In genomic region chr7:135971366-135971725, GRCh38 we compare ENCODE assay signal across 13 cellular contexts. TPM values are rescaled to one million over a fixed set of nuclear protein-coding genes. Genes with fewer than 3 reads are reported as not detected.
DNase-seq lines count a peak whose midpoint lies in the region; ATAC-seq and TF ChIP-seq lines count a peak whose summit lies in the region.
"Had no signal": no experiment of that assay in that cellular context is flagged by ENCODE, and none has a peak within 500 bp of the region (broad histone marks: within the 10 kb centered on the region; RNA-seq: fewer than 3 reads in every experiment).

No MANE protein-coding gene starts in this region.

- H3K9me3 ChIP-seq in HEK293 (ENCODE audit: control insufficient read depth, insufficient read depth, low read depth, low read length) (no peaks in the 10 kb centered on the region), lower lobe of right lung (no peaks in the 10 kb centered on the region), PC-9 (ENCODE audit: insufficient read depth, low read depth) (no peaks in the 10 kb centered on the region), HAP-1 (no peaks in the 10 kb centered on the region)

- H3K9me3 Mint-ChIP-seq in GM23338 = no peaks in the 10 kb centered on the region
- H3K9me3 Mint-ChIP-seq: activated naive CD4-positive, alpha-beta T cell treated with anti-CD3 and anti-CD28 coated beads, Interleukin-2, amount 50 U/mL, for 72 hours had no signal

- peaks cover 0 to 37% of the 10 kb centered on the region in 2 experiments; a peak in 1 of 3 replicates for H3K36me3 ChIP-seq in HEK293 (ENCODE audit: control insufficient read depth in 2 of 2, insufficient read depth in 1 of 2, low read length in 2 of 2)
- peaks cover 5% of the 10 kb centered on the region for H3K36me3 ChIP-seq in lower lobe of right lung
- peaks cover 6% of the 10 kb centered on the region; the same call in 1 of the 2 replicates for H3K36me3 ChIP-seq in GM23338 (ENCODE audit: insufficient read depth)
- peaks cover 33% of the 10 kb centered on the region for H3K36me3 ChIP-seq in PC-9 (ENCODE audit: low read depth)
- peaks cover 4% of the 10 kb centered on the region for H3K36me3 ChIP-seq in HAP-1 (replicated peaks)

- no peak for DNase-seq in lower lobe of right lung
- DNase-seq in GM23338 (ENCODE audit: low spot score) = no peak
- DNase-seq in PC-9 = no peak
- DNase-seq in HAP-1 (ENCODE audit: low spot score in 2 of 2) = no peak
- DNase-seq in HuH-7 (ENCODE audit: low spot score) = no peak
- DNase-seq: activated CD8-positive, alpha-beta T cell treated with anti-CD3 and anti-CD28 coated beads, Interleukin-2, amount 10 ng/mL, durations not matched to agents 7 days and 5 days; NCI-H187; NK-92 treated with Interleukin-12 subunit alpha and Interleukin-12 subunit beta, amount 100 ng/mL, for 24 hours had no signal

- POLR2A ChIA-PET in HEK293 (lab: Yijun Ruan, JAX) (interaction anchor here (0.6 kb wide), 1 partner anchor 10 kb away, joined by 3 read pairs; no protein-coding TSS in a partner anchor), PC-9 (lab: Charles Lee; ENCODE audit: unreplicated experiment) (no interaction called here)

- in situ Hi-C loops in HAP-1 (cut with MboI; ENCODE audit: low sequenced_read_pairs) = loop anchor here (25.0 kb wide), 1 partner anchor 309 kb away; the partner anchor contains the start of gene STMP1

- H3K4me1 ChIP-seq in HEK293 (ENCODE audit: control insufficient read depth, insufficient read depth, low read length) (peaks cover 2% of the 10 kb centered on the region; the same call in 1 of the 2 replicates), lower lobe of right lung (peaks cover 58% of the 10 kb centered on the region), GM23338 (ENCODE audit: insufficient read depth) (peaks cover 12% of the 10 kb centered on the region; the same call in 1 of the 2 replicates), PC-9 (replicated peaks; ENCODE audit: insufficient read depth) (peaks cover 17% of the 10 kb centered on the region), HAP-1 (peaks cover 12% of the 10 kb centered on the region; the same call in 1 of the 2 replicates)

- H3K79me2 ChIP-seq in GM23338 (replicated peaks; ENCODE audit: insufficient read depth) (peaks cover 97% of the 10 kb centered on the region), PC-9 (ENCODE audit: low read depth) (peaks cover 92% of the 10 kb centered on the region)

- BruUV-seq in PC-9 (replicated peaks; lab: Mats Ljungman, UMichigan) = no TSS peak

- intact Hi-C loops in lower lobe of right lung (cut with DNase I) = no loop called here
- intact Hi-C loops in PC-9 (cut with micrococcal nuclease; ENCODE audit: unreplicated experiment) = no loop called here

- H4K20me1 ChIP-seq in GM23338 (replicated peaks; ENCODE audit: insufficient read depth) (peaks cover 23% of the 10 kb centered on the region), PC-9 (ENCODE audit: insufficient read depth) (peaks cover 68% of the 10 kb centered on the region)

- H3K27ac ChIP-seq in HEK293 (ENCODE audit: extremely low read depth, low read depth, low read length) (no peak overlapping the region), lower lobe of right lung (no peak overlapping the region), GM23338 (ENCODE audit: low read depth) (no peak overlapping the region), PC-9 (no peak overlapping the region)

- ATAC-seq in GM18909 (IDR thresholded peaks at IDR 0.05; ENCODE audit: poor library complexity, unreplicated experiment) (peak; percentile 20), HG03575 (IDR thresholded peaks at IDR 0.05; ENCODE audit: extremely low read depth, insufficient number of reproducible peaks, low FRiP score, unreplicated experiment) (peak; percentile 6), lower lobe of right lung (peak; percentile 37), GM23338 (no peak)
- ATAC-seq: activated CD8-positive, alpha-beta T cell treated with anti-CD3 and anti-CD28 coated beads, Interleukin-2, amount 10 ng/mL, durations not matched to agents 7 days and 5 days; activated naive CD4-positive, alpha-beta T cell treated with anti-CD3 and anti-CD28 coated beads, Interleukin-2, amount 50 U/mL, for 72 hours; HCT116 had no signal

- H3K4me2 ChIP-seq in GM23338 (no peak overlapping the region), PC-9 (no peak overlapping the region)

- no peak overlapping the region for H3K4me3 ChIP-seq in HEK293 (ENCODE audit: low read depth, low read length)
- no peak overlapping the region for H3K4me3 ChIP-seq in lower lobe of right lung
- no peak overlapping the region for H3K4me3 ChIP-seq in GM23338
- no peak overlapping the region for H3K4me3 ChIP-seq in PC-9
- H3K4me3 ChIP-seq in HAP-1 = no peak overlapping the region

- H3K4me3 Mint-ChIP-seq in GM23338 = no peak overlapping the region
- H3K4me3 Mint-ChIP-seq: activated CD8-positive, alpha-beta T cell treated with anti-CD3 and anti-CD28 coated beads, Interleukin-2, amount 10 ng/mL, durations not matched to agents 7 days and 5 days had no signal

- TF ChIP-seq CTCF in HEK293 (tag by site-specific recombination; IDR thresholded peaks at IDR 0.05) (no peak), lower lobe of right lung (IDR thresholded peaks at IDR 0.05) (no peak), GM23338 (conservative IDR thresholded peaks at IDR 0.05; ENCODE audit: low read depth in 2 of 2) (no peak), PC-9 (conservative IDR thresholded peaks at IDR 0.05) (no peak)

- H3K27ac Mint-ChIP-seq in GM23338 = no peak overlapping the region

- H2AFZ ChIP-seq in GM23338 (no peak overlapping the region), PC-9 (no peak overlapping the region)

- peaks cover 2% of the 10 kb centered on the region for H3K27me3 Mint-ChIP-seq in GM23338 (ENCODE audit: insufficient read depth, low read depth, poor library complexity)

- H3K4me1 Mint-ChIP-seq in GM23338 = peaks cover 10% of the 10 kb centered on the region

- H3F3A ChIP-seq in GM23338 (replicated peaks; ENCODE audit: low read depth) = no peaks in the 10 kb centered on the region
- H3F3A ChIP-seq in PC-9 (ENCODE audit: insufficient read depth, low read depth) = peaks cover 10% of the 10 kb centered on the region

- CTCF ChIA-PET in HEK293 (lab: Yijun Ruan, JAX) = interaction anchor here (1.3 kb wide), 1 partner anchor 170 kb away, joined by 3 read pairs; no protein-coding TSS in a partner anchor
- CTCF ChIA-PET in PC-9 (lab: Charles Lee) = no interaction called here

- H3K9me2 ChIP-seq in GM23338 (ENCODE audit: insufficient read depth) = no peaks in the 10 kb centered on the region
- H3K9me2 ChIP-seq in PC-9 (ENCODE audit: insufficient read depth) = no peaks in the 10 kb centered on the region

- H3K36me3 Mint-ChIP-seq in GM23338 (ENCODE audit: low read depth) = peaks cover 4% of the 10 kb centered on the region; the same call in 2 of the 3 replicates

- no peaks in the 10 kb centered on the region for H3K27me3 ChIP-seq in lower lobe of right lung (ENCODE audit: low read depth)
- H3K27me3 ChIP-seq in GM23338 (ENCODE audit: insufficient read depth) = no peaks in the 10 kb centered on the region
- H3K27me3 ChIP-seq in PC-9 (ENCODE audit: insufficient read depth, low read depth) = no peaks in the 10 kb centered on the region
- no peaks in the 10 kb centered on the region for H3K27me3 ChIP-seq in HAP-1 (ENCODE audit: low read depth)

TF ChIP-seq in HEK293, 187 proteins besides CTCF, POLR2A, EP300 and RAD21:
- TF ChIP-seq PRDM4 (tag by site-specific recombination; IDR thresholded peaks at IDR 0.05) (peak; percentile 20; the same call in 1 of the 2 replicates), ZNF555 (tag by site-specific recombination; conservative IDR thresholded peaks at IDR 0.05) (no peak)

TF ChIP-seq in GM23338, 12 proteins besides CTCF, POLR2A, EP300 and RAD21 (continues in another document):
- TF ChIP-seq ETS1 (IDR thresholded peaks at IDR 0.05) = no peak
- no peak for TF ChIP-seq CREB1 (CRISPR knock-in tag; IDR thresholded peaks at IDR 0.05; ENCODE audit: low read depth)
- no peak for TF ChIP-seq REST (IDR thresholded peaks at IDR 0.05; ENCODE audit: unreplicated experiment)
- no peak for TF ChIP-seq ZNF114 (CRISPR knock-in tag; IDR thresholded peaks at IDR 0.05)

RNA-seq across cellular contexts. Expression of gene MTPN, which starts 5.8 kb away (rescaled TPM):
- total RNA-seq in lower lobe of right lung = 144 TPM
- 90.3 and 100 TPM in 2 replicates for total RNA-seq in GM23338 (2014; rRNA removed; shearing (Covaris generic))
- polyA plus RNA-seq in GM23338 (2016; fragmentation: Nextera tagmentation; extraction: Ambion mirVana) = 83.7 and 87.7 TPM in 2 replicates
- total RNA-seq in PC-9 (2021) = 181 and 212 TPM in 2 replicates
